Comparison of ENCODE assay signal across 10 cellular contexts in the genomic region with DNA sequence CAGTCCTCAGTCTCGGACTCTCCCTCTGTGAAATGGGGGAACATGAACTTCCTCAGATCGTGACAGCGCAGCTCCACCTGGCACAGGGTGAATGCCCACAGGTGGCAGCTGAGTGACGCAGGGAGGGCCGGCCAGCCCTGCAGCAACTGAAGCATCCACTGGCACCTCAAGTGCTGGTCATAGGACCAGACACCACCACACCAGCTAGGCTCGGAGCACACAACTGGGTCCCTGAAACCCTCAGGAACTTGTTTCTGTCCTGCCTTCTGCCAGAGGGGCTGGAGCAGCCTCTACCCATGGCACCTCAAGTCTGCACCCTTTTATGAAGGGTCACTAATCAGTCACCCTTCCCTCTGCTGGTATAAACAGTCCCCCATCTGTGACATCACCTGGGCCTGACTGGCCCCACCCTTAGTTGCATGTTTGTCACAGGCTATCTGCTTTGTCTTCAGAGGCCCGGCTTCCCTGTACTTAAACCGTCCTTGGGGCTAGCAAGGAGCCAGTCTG. TPM values are rescaled to one million over a fixed set of nuclear protein-coding genes. Genes with fewer than 3 reads are reported as not detected.
A peak's percentile ranks its signal among the peaks of the same experiment; 100 is the strongest.
DNase-seq lines count a peak whose midpoint lies in the region.
"Had no signal": no experiment of that assay in that cellular context is flagged by ENCODE, and none has a peak within 500 bp of the region (broad histone marks: within the 10 kb centered on the region; RNA-seq: fewer than 3 reads in every experiment).

No MANE protein-coding gene starts in this region.

- no peaks in the 10 kb centered on the region for H3K9me3 ChIP-seq in HUES64 (ENCODE audit: insufficient read depth, low read depth, low read length)
- no peaks in the 10 kb centered on the region for H3K9me3 ChIP-seq in effector memory CD4-positive, alpha-beta T cell (ENCODE audit: control insufficient read depth, low read length)
- no peaks in the 10 kb centered on the region for H3K9me3 ChIP-seq in stomach smooth muscle (ENCODE audit: control insufficient read depth in 2 of 2, low read length in 2 of 2)
- H3K9me3 ChIP-seq: MG63 had no signal

- peak; percentile 48 for DNase-seq in activated T-cell treated with anti-CD3 and anti-CD28 coated beads, Interleukin-2, amount 50 U/mL, for 24 hours
- DNase-seq in activated T-cell treated with anti-CD3 and anti-CD28 coated beads for 4 hours (no peak), NCI-H774 (lab: John Stamatoyannopoulos, UW) (no peak), mesenteric fat pad (ENCODE audit: low spot score) (no peak)
- no peak for DNase-seq in effector memory CD4-positive, alpha-beta T cell
- no peak for DNase-seq in NK-92 treated with Interleukin-12 subunit alpha and Interleukin-12 subunit beta, amount 100 ng/mL, for 24 hours (lab: John Stamatoyannopoulos, UW)
- DNase-seq: GOT3, MG63 had no signal

- WGBS in HUES64: 89% methylated on average over 8 of the region's 8 CpGs

- H3K4me3 ChIP-seq in HUES64 (ENCODE audit: low read length) (no peak overlapping the region), stomach smooth muscle (ENCODE audit: low read length in 2 of 2) (no peak overlapping the region)
- no peak overlapping the region for H3K4me3 ChIP-seq in effector memory CD4-positive, alpha-beta T cell (ENCODE audit: insufficient read depth, low read depth, low read length, poor library complexity, severe bottlenecking)
- H3K4me3 ChIP-seq: MG63 had no signal

- H3K36me3 Mint-ChIP-seq in activated T-cell treated with anti-CD3 and anti-CD28 coated beads, Interleukin-2, amount 50 U/mL, for 24 hours (ENCODE audit: low read depth): peaks cover 53% of the 10 kb centered on the region

- H3K9ac ChIP-seq in HUES64 (ENCODE audit: low read depth, low read length) (peak overlapping the region; percentile 44; the same call in 1 of the 2 replicates), stomach smooth muscle (ENCODE audit: low read length in 2 of 2) (no peak overlapping the region)

- peaks cover 92% of the 10 kb centered on the region for H3K4me1 Mint-ChIP-seq in activated T-cell treated with anti-CD3 and anti-CD28 coated beads, Interleukin-2, amount 50 U/mL, for 24 hours (ENCODE audit: low read depth)

- no peaks in the 10 kb centered on the region for H3K9me3 Mint-ChIP-seq in activated T-cell treated with anti-CD3 and anti-CD28 coated beads, Interleukin-2, amount 50 U/mL, for 24 hours

- peak overlapping the region; percentile 25 for H3K4me3 Mint-ChIP-seq in activated T-cell treated with anti-CD3 and anti-CD28 coated beads, Interleukin-2, amount 50 U/mL, for 24 hours

- H3K36me3 ChIP-seq in HUES64 (ENCODE audit: insufficient read depth, low read length) (peaks cover 8% of the 10 kb centered on the region), stomach smooth muscle (ENCODE audit: control insufficient read depth in 2 of 2, insufficient read depth in 2 of 2, low read length in 2 of 2) (peaks cover 11 to 18% of the 10 kb centered on the region in 2 donors)
- H3K36me3 ChIP-seq in effector memory CD4-positive, alpha-beta T cell (ENCODE audit: control insufficient read depth, insufficient read depth, low read length): peaks cover 45% of the 10 kb centered on the region

- H3K4me1 ChIP-seq in HUES64 (ENCODE audit: insufficient read depth, low read length) (peaks cover 8% of the 10 kb centered on the region), stomach smooth muscle (ENCODE audit: control insufficient read depth, insufficient read depth, low read length) (peaks cover 72% of the 10 kb centered on the region)
- H3K4me1 ChIP-seq in effector memory CD4-positive, alpha-beta T cell (ENCODE audit: control insufficient read depth, insufficient read depth, low read length, poor library complexity, severe bottlenecking): peaks cover 86% of the 10 kb centered on the region

- H3K27ac ChIP-seq in HUES64 (ENCODE audit: low read depth, low read length) (peak overlapping the region; percentile 10; the same call in 1 of the 2 replicates), stomach smooth muscle (ENCODE audit: low read length) (peak overlapping the region; percentile 67)
- peak overlapping the region; percentile 81 for H3K27ac ChIP-seq in effector memory CD4-positive, alpha-beta T cell (ENCODE audit: insufficient read depth, low read length, poor library complexity, severe bottlenecking)

- peak overlapping the region; percentile 82 for H3K27ac Mint-ChIP-seq in activated T-cell treated with anti-CD3 and anti-CD28 coated beads, Interleukin-2, amount 50 U/mL, for 24 hours

- H3K27me3 Mint-ChIP-seq in activated T-cell treated with anti-CD3 and anti-CD28 coated beads, Interleukin-2, amount 50 U/mL, for 24 hours: no peaks in the 10 kb centered on the region

- H3K27me3 ChIP-seq in HUES64 (ENCODE audit: insufficient read depth, low read length) (no peaks in the 10 kb centered on the region), stomach smooth muscle (ENCODE audit: control insufficient read depth in 1 of 2, insufficient read depth in 2 of 2, low read length in 2 of 2) (no peaks in the 10 kb centered on the region)
- H3K27me3 ChIP-seq in effector memory CD4-positive, alpha-beta T cell (replicated peaks; ENCODE audit: control insufficient read depth, insufficient read depth, low read length, poor library complexity, severe bottlenecking): no peaks in the 10 kb centered on the region
- H3K27me3 ChIP-seq: MG63 had no signal

RNA-seq across cellular contexts. Expression of gene CDC42BPG, which starts 7.4 kb away (rescaled TPM):
- 4.0 TPM for polyA plus RNA-seq in HUES64 (2013, experiment 1 of 2)
- 4.4 TPM for polyA plus RNA-seq in HUES64 (2013, experiment 2 of 2)
- total RNA-seq in mesenteric fat pad: 0.55 TPM

RNA-seq across cellular contexts. Expression of gene EHD1, which starts 26.5 kb away (rescaled TPM):
- 20.5 TPM for polyA plus RNA-seq in HUES64 (2013, experiment 1 of 2)
- polyA plus RNA-seq in HUES64 (2013, experiment 2 of 2): 19.7 TPM
- total RNA-seq in mesenteric fat pad: 95.0 TPM

RNA-seq across cellular contexts. Expression of gene MEN1, which starts 41.5 kb away (rescaled TPM):
- polyA plus RNA-seq in HUES64 (2013, experiment 1 of 2): 31.5 TPM
- 36.6 TPM for polyA plus RNA-seq in HUES64 (2013, experiment 2 of 2)
- 18.5 TPM for total RNA-seq in mesenteric fat pad

RNA-seq across cellular contexts. Expression of gene MAP4K2, which starts 48.9 kb away (rescaled TPM):
- 14.1 TPM for polyA plus RNA-seq in HUES64 (2013, experiment 1 of 2)
- polyA plus RNA-seq in HUES64 (2013, experiment 2 of 2): 16.9 TPM
- 18.2 TPM for total RNA-seq in mesenteric fat pad

Comparison
In these comparisons a context has a peak if more than half of its experiments do, and no peak if none do; other contexts are left out.
1. H3K27ac ChIP-seq: peak in every context shown above with its lines; median percentile 81 in effector memory CD4-positive, alpha-beta T cell; 67 in stomach smooth muscle; 10 in HUES64.